ENCODE assay signal across 28 cellular contexts in the genomic region with DNA sequence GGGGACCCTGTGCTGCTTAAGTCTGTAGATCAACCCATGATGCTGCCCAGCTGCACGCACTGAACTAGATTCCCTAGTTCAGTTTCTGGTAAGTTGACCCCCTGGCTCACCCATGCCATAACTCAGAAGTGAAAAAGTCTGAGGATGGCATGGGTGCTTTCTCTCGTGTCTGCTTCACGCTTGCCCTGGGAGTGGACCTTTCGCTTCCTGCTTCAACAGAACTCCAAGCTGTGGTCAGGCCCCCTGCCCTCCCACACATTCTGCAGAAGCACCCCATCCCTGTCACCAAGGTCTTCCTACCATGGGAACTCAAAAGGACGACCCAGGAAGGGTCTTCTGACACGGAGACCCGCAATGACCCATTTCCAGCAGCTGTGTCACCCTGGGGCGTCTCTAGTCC. TPM values are rescaled to one million over a fixed set of nuclear protein-coding genes. Genes with fewer than 3 reads are reported as not detected.
"Had no signal": no experiment of that assay in that cellular context is flagged by ENCODE, and none has a peak within 500 bp of the region (broad histone marks: within the 10 kb centered on the region; RNA-seq: fewer than 3 reads in every experiment).

No MANE protein-coding gene starts in this region.

- H3K4me3 ChIP-seq: K562 had no signal

- H3K9me3 Mint-ChIP-seq: activated CD4-positive, alpha-beta memory T cell treated with anti-CD3 and anti-CD28 coated beads for 36 hours; activated CD4-positive, alpha-beta T cell treated with anti-CD3 and anti-CD28 coated beads, Interleukin-2, amount 10 ng/mL, durations not matched to agents 7 days and 5 days had no signal

- ATAC-seq: activated T-cell treated with anti-CD3 and anti-CD28 coated beads, Interleukin-2, amount 50 U/mL, for 4 hours had no signal

- H3K27ac ChIP-seq: VCaP had no signal

- DNase-seq: activated CD4-positive, alpha-beta memory T cell treated with anti-CD3 and anti-CD28 coated beads for 36 hours; activated CD4-positive, alpha-beta T cell treated with anti-CD3 and anti-CD28 coated beads, Interleukin-2, amount 10 ng/mL, durations not matched to agents 7 days and 5 days; activated CD4-positive, CD25-positive, alpha-beta regulatory T cell; activated CD8-positive, alpha-beta memory T cell treated with anti-CD3 and anti-CD28 coated beads for 24 hours; activated effector memory CD4-positive, alpha-beta T cell treated with anti-CD3 and anti-CD28 coated beads, Interleukin-2, amount 50 U/mL, for 16 hours; activated naive CD4-positive, alpha-beta T cell treated with Interleukin-2 at 50 U/mL for 16 hours; activated T-cell treated with anti-CD3 and anti-CD28 coated beads, Interleukin-2, amount 50 U/mL, for 4 hours; amygdala; Karpas-422; NCI-H1092; NCI-H1417; NCI-H1694; NCI-H2029; NCI-H2107; NCI-H2171 treated with DMSO at 0.1 percent for 48 hours; NCI-H345; NCI-H510A; NCI-H526 treated with DMSO at 0.1 percent for 48 hours; NCI-H82; SIG-M5; T-helper 2 cell had no signal

- FAIRE-seq: astrocyte, K562 had no signal

- H3K4me3 Mint-ChIP-seq: activated CD4-positive, alpha-beta memory T cell treated with anti-CD3 and anti-CD28 coated beads for 36 hours; activated CD4-positive, alpha-beta T cell treated with anti-CD3 and anti-CD28 coated beads, Interleukin-2, amount 10 ng/mL, durations not matched to agents 7 days and 5 days; activated naive CD8-positive, alpha-beta T cell; activated T-cell treated with anti-CD3 and anti-CD28 coated beads, Interleukin-2, amount 50 U/mL, for 4 hours; brain had no signal

- H3K27ac Mint-ChIP-seq: activated CD4-positive, alpha-beta memory T cell treated with anti-CD3 and anti-CD28 coated beads for 36 hours; activated CD4-positive, alpha-beta T cell treated with anti-CD3 and anti-CD28 coated beads, Interleukin-2, amount 10 ng/mL, durations not matched to agents 7 days and 5 days; activated naive CD8-positive, alpha-beta T cell had no signal

- H3K27me3 Mint-ChIP-seq: activated CD4-positive, alpha-beta T cell treated with anti-CD3 and anti-CD28 coated beads, Interleukin-2, amount 10 ng/mL, durations not matched to agents 7 days and 5 days; activated naive CD8-positive, alpha-beta T cell; brain had no signal

- H3K4me1 Mint-ChIP-seq: activated CD4-positive, alpha-beta T cell treated with anti-CD3 and anti-CD28 coated beads, Interleukin-2, amount 10 ng/mL, durations not matched to agents 7 days and 5 days had no signal

- H3K36me3 Mint-ChIP-seq: activated CD4-positive, alpha-beta memory T cell treated with anti-CD3 and anti-CD28 coated beads for 36 hours; activated naive CD8-positive, alpha-beta T cell; brain had no signal

RNA-seq across cellular contexts. Expression of a gene that starts 39.9 kb away (rescaled TPM):
- total RNA-seq: activated CD4-positive, alpha-beta memory T cell treated with anti-CD3 and anti-CD28 coated beads for 36 hours; activated CD4-positive, alpha-beta T cell treated with anti-CD3 and anti-CD28 coated beads, Interleukin-2, amount 10 ng/mL, durations not matched to agents 7 days and 5 days; activated T-cell treated with anti-CD3 and anti-CD28 coated beads, Interleukin-2, amount 50 U/mL, for 4 hours; astrocyte; K562; OCI-LY7; RPMI7951 had no signal
